8 cellular contexts compared by ENCODE assay signal in genomic region chr1:223364685-223365382, GRCh38. TPM values are rescaled to one million over a fixed set of nuclear protein-coding genes. Genes with fewer than 3 reads are reported as not detected.
DNase-seq lines count a peak whose midpoint lies in the region; ATAC-seq, FAIRE-seq and TF ChIP-seq lines count a peak whose summit lies in the region.

No MANE protein-coding gene starts in this region.

- no peaks in the 10 kb centered on the region for H3K36me3 Mint-ChIP-seq in CD4-positive, CD25-positive, alpha-beta regulatory T cell
- H3K36me3 Mint-ChIP-seq in activated CD8-positive, alpha-beta T cell treated with anti-CD3 and anti-CD28 coated beads, Interleukin-2, amount 10 ng/mL, durations not matched to agents 7 days and 5 days (ENCODE audit: low read depth): no peaks in the 10 kb centered on the region

- ATAC-seq in CD4-positive, CD25-positive, alpha-beta regulatory T cell (ENCODE audit: low read depth in 2 of 2): no peak
- ATAC-seq in HG03066 (IDR thresholded peaks at IDR 0.05; ENCODE audit: low read depth, unreplicated experiment) (peak; percentile 12), pancreas (peak in 2 of 4 donors; percentile 4 to 25), HG02840 (IDR thresholded peaks at IDR 0.05; ENCODE audit: low FRiP score, unreplicated experiment) (no peak), GM19463 (IDR thresholded peaks at IDR 0.05; ENCODE audit: unreplicated experiment) (no peak)
- no peak for ATAC-seq in activated CD8-positive, alpha-beta T cell treated with anti-CD3 and anti-CD28 coated beads, Interleukin-2, amount 10 ng/mL, durations not matched to agents 7 days and 5 days

- CTCF ChIA-PET in activated CD8-positive, alpha-beta T cell treated with anti-CD3 and anti-CD28 coated beads, Interleukin-2, amount 10 ng/mL, durations not matched to agents 7 days and 5 days (lab: Charles Lee): interaction anchor here (0.9 to 2.5 kb wide), 4 partner anchors 15 to 241 kb away, joined by 3 to 12 read pairs (median 6); no protein-coding TSS in a partner anchor

- no peaks in the 10 kb centered on the region for H3K36me3 ChIP-seq in CD4-positive, CD25-positive, alpha-beta regulatory T cell (ENCODE audit: control insufficient read depth, insufficient read depth, low read length)
- H3K36me3 ChIP-seq in pancreas: no peaks in the 10 kb centered on the region

- no peak for FAIRE-seq in pancreas (lab: Jason Lieb, UNC)

- peaks cover 34% of the 10 kb centered on the region for H3K27me3 Mint-ChIP-seq in CD4-positive, CD25-positive, alpha-beta regulatory T cell
- H3K27me3 Mint-ChIP-seq in activated CD8-positive, alpha-beta T cell treated with anti-CD3 and anti-CD28 coated beads, Interleukin-2, amount 10 ng/mL, durations not matched to agents 7 days and 5 days (ENCODE audit: low read depth): peaks cover 46% of the 10 kb centered on the region

- WGBS in pancreas, 2 donors: 1 to 2% methylated on average over 43 to 55 of the region's 55 CpGs

- peaks cover 0 to 2% (median 0%) of the 10 kb centered on the region in 7 donors for H3K9me3 Mint-ChIP-seq in CD4-positive, CD25-positive, alpha-beta regulatory T cell
- H3K9me3 Mint-ChIP-seq in activated CD8-positive, alpha-beta T cell treated with anti-CD3 and anti-CD28 coated beads, Interleukin-2, amount 10 ng/mL, durations not matched to agents 7 days and 5 days (ENCODE audit: insufficient read depth): no peaks in the 10 kb centered on the region

- peak overlapping the region in 2 of 3 donors; percentile 35 to 42 for H3K27ac Mint-ChIP-seq in CD4-positive, CD25-positive, alpha-beta regulatory T cell
- H3K27ac Mint-ChIP-seq in activated CD8-positive, alpha-beta T cell treated with anti-CD3 and anti-CD28 coated beads, Interleukin-2, amount 10 ng/mL, durations not matched to agents 7 days and 5 days: no peak overlapping the region

- peaks cover 0 to 24% (median 11%) of the 10 kb centered on the region in 4 donors for H3K4me1 Mint-ChIP-seq in CD4-positive, CD25-positive, alpha-beta regulatory T cell
- H3K4me1 Mint-ChIP-seq in activated CD8-positive, alpha-beta T cell treated with anti-CD3 and anti-CD28 coated beads, Interleukin-2, amount 10 ng/mL, durations not matched to agents 7 days and 5 days (ENCODE audit: low read depth): peaks cover 10% of the 10 kb centered on the region

- peak in 2 of 3 donors; percentile 4 to 5 for DNase-seq in CD4-positive, CD25-positive, alpha-beta regulatory T cell
- no peak for DNase-seq in activated CD8-positive, alpha-beta T cell treated with anti-CD3 and anti-CD28 coated beads, Interleukin-2, amount 10 ng/mL, durations not matched to agents 7 days and 5 days
- peak; percentile 16 for DNase-seq in glomerular visceral epithelial cell (ENCODE audit: extremely low spot score)
- peak; percentile 6 to 84 (median 32) for DNase-seq in pancreas
- no peak for DNase-seq in A172 (ENCODE audit: low spot score)

- POLR2A ChIA-PET in activated CD8-positive, alpha-beta T cell treated with anti-CD3 and anti-CD28 coated beads, Interleukin-2, amount 10 ng/mL, durations not matched to agents 7 days and 5 days (lab: Charles Lee): no interaction called here

- H3K4me3 Mint-ChIP-seq in CD4-positive, CD25-positive, alpha-beta regulatory T cell: peak overlapping the region; percentile 69 to 91 (median 84)
- peak overlapping the region; percentile 62 for H3K4me3 Mint-ChIP-seq in activated CD8-positive, alpha-beta T cell treated with anti-CD3 and anti-CD28 coated beads, Interleukin-2, amount 10 ng/mL, durations not matched to agents 7 days and 5 days

- intact Hi-C loops in pancreas (cut with DNase I): no loop called here

- H3K27ac ChIP-seq in CD4-positive, CD25-positive, alpha-beta regulatory T cell (ENCODE audit: insufficient read depth, low read length, poor library complexity, severe bottlenecking): peak overlapping the region; percentile 23
- H3K27ac ChIP-seq in pancreas: no peak overlapping the region

- H3K9me3 ChIP-seq in CD4-positive, CD25-positive, alpha-beta regulatory T cell (ENCODE audit: control insufficient read depth in 2 of 2, low read length in 2 of 2): no peaks in the 10 kb centered on the region
- no peaks in the 10 kb centered on the region for H3K9me3 ChIP-seq in pancreas

- no peak for TF ChIP-seq CTCF in pancreas (IDR thresholded peaks at IDR 0.05)

- H3K27me3 ChIP-seq in CD4-positive, CD25-positive, alpha-beta regulatory T cell (ENCODE audit: control insufficient read depth, insufficient read depth, low read length): peaks cover 8% of the 10 kb centered on the region
- H3K27me3 ChIP-seq in pancreas: no peaks in the 10 kb centered on the region

- peaks cover 16% of the 10 kb centered on the region for H3K4me1 ChIP-seq in CD4-positive, CD25-positive, alpha-beta regulatory T cell (ENCODE audit: control insufficient read depth, insufficient read depth, low read length, poor library complexity, severe bottlenecking)
- no peaks in the 10 kb centered on the region for H3K4me1 ChIP-seq in pancreas

- no peak overlapping the region for H3K4me3 ChIP-seq in CD4-positive, CD25-positive, alpha-beta regulatory T cell (ENCODE audit: low read depth, low read length)
- peak overlapping the region; percentile 31 to 53 (median 38) for H3K4me3 ChIP-seq in pancreas

RNA-seq across cellular contexts. Expression of gene SUSD4, which starts 0.9 kb away (rescaled TPM):
- total RNA-seq in CD4-positive, CD25-positive, alpha-beta regulatory T cell: 2.8 TPM
- 1 to 10 TPM; 2.4 to 6.5 (median 5.3) TPM for polyA plus RNA-seq in CD4-positive, CD25-positive, alpha-beta regulatory T cell
- total RNA-seq in activated CD8-positive, alpha-beta T cell treated with anti-CD3 and anti-CD28 coated beads, Interleukin-2, amount 10 ng/mL, durations not matched to agents 7 days and 5 days: under 1 TPM; 0.18 to 0.23 TPM
- total RNA-seq in pancreas: 10 to 100 TPM in 2 of 6 donors, 1 to 10 TPM in 4; 4.1 to 13.2 (median 6.0) TPM
- 10 to 100 TPM; 14.2 to 34.6 TPM for polyA plus RNA-seq in pancreas
- 0.05 TPM in 1 of 2 replicates, not detected in the other for total RNA-seq in A172 (2014; rRNA removed; shearing (Covaris generic))

RNA-seq across cellular contexts. Expression of gene CCDC185, which starts 28.4 kb away (rescaled TPM):
- total RNA-seq in CD4-positive, CD25-positive, alpha-beta regulatory T cell: not detected
- not detected for polyA plus RNA-seq in CD4-positive, CD25-positive, alpha-beta regulatory T cell
- not detected for total RNA-seq in activated CD8-positive, alpha-beta T cell treated with anti-CD3 and anti-CD28 coated beads, Interleukin-2, amount 10 ng/mL, durations not matched to agents 7 days and 5 days
- total RNA-seq in pancreas: not detected
- polyA plus RNA-seq in pancreas: not detected
- total RNA-seq in A172 (2014; rRNA removed; shearing (Covaris generic)): not detected in 2 replicates

Comparison
In these comparisons a context has a peak if more than half of its experiments do, and no peak if none do; other contexts are left out.
1. DNase-seq: peak in CD4-positive, CD25-positive, alpha-beta regulatory T cell (2 of 3), glomerular visceral epithelial cell (single experiment) and pancreas (6 of 6); none in activated CD8-positive, alpha-beta T cell treated with anti-CD3 and anti-CD28 coated beads, Interleukin-2, amount 10 ng/mL, durations not matched to agents 7 days and 5 days (single experiment) and A172 (single experiment).